1 cellular context compared by ENCODE assay signal in genomic region chr21:38798481-38798882, GRCh38.
TF ChIP-seq lines count a peak whose summit lies in the region.

No MANE protein-coding gene starts in this region.

TF ChIP-seq in HEK293, 187 proteins besides CTCF, POLR2A, EP300 and RAD21 (continued from another document):
- no peak for TF ChIP-seq MYNN (tag by site-specific recombination; IDR thresholded peaks at IDR 0.05; ENCODE audit: borderline replicate concordance)
- TF ChIP-seq YY1 (tag by site-specific recombination; IDR thresholded peaks at IDR 0.05): no peak
- TF ChIP-seq ZNF184 (tag by site-specific recombination; IDR thresholded peaks at IDR 0.05): peak; percentile 80; the same call in 1 of the 2 replicates
- TF ChIP-seq GLI2 (tag by site-specific recombination; IDR thresholded peaks at IDR 0.05; ENCODE audit: borderline replicate concordance, low read depth): no peak
- TF ChIP-seq ZNF24 (tag by site-specific recombination; IDR thresholded peaks at IDR 0.05): no peak
- no peak for TF ChIP-seq FEZF1 (tag by site-specific recombination; IDR thresholded peaks at IDR 0.05)
- no peak for TF ChIP-seq ELK4 (IDR thresholded peaks at IDR 0.05; ENCODE audit: borderline replicate concordance, low read depth, low read length)
- no peak for TF ChIP-seq ZNF776 (tag by site-specific recombination; IDR thresholded peaks at IDR 0.05; ENCODE audit: borderline replicate concordance)
- TF ChIP-seq SCRT1 (tag by site-specific recombination; IDR thresholded peaks at IDR 0.05; ENCODE audit: borderline replicate concordance): no peak
- TF ChIP-seq ZNF791 (tag by site-specific recombination; IDR thresholded peaks at IDR 0.05): no peak
- TF ChIP-seq EGR2 (tag by site-specific recombination; IDR thresholded peaks at IDR 0.05; ENCODE audit: low read depth): no peak
- no peak for TF ChIP-seq MEIS1 (CRISPR knock-in tag; IDR thresholded peaks at IDR 0.05; ENCODE audit: borderline replicate concordance)
- no peak for TF ChIP-seq ZNF157 (tag by site-specific recombination; IDR thresholded peaks at IDR 0.05)
- no peak for TF ChIP-seq HOXA7 (CRISPR knock-in tag; IDR thresholded peaks at IDR 0.05; ENCODE audit: borderline replicate concordance)
- TF ChIP-seq MZF1 (tag by site-specific recombination; IDR thresholded peaks at IDR 0.05; ENCODE audit: borderline replicate concordance): no peak
- TF ChIP-seq ZBTB48 (tag by site-specific recombination; IDR thresholded peaks at IDR 0.05): peak; percentile 70
- peak; percentile 30; the same call in 1 of the 2 replicates for TF ChIP-seq ZNF394 (tag by site-specific recombination; IDR thresholded peaks at IDR 0.05; ENCODE audit: borderline replicate concordance)
- TF ChIP-seq ZNF311 (tag by site-specific recombination; IDR thresholded peaks at IDR 0.05; ENCODE audit: borderline replicate concordance): no peak
- no peak for TF ChIP-seq INSM2 (tag by site-specific recombination; IDR thresholded peaks at IDR 0.05)
- TF ChIP-seq ZNF223 (tag by site-specific recombination; IDR thresholded peaks at IDR 0.05): no peak
- no peak for TF ChIP-seq ZNF19 (tag by site-specific recombination; IDR thresholded peaks at IDR 0.05; ENCODE audit: low read depth)
- TF ChIP-seq HOXC10 (CRISPR knock-in tag; IDR thresholded peaks at IDR 0.05): no peak
- no peak for TF ChIP-seq ZNF114 (tag by site-specific recombination; IDR thresholded peaks at IDR 0.05)
- TF ChIP-seq ZNF513 (tag by site-specific recombination; IDR thresholded peaks at IDR 0.05): no peak
- TF ChIP-seq ZNF837 (tag by site-specific recombination; IDR thresholded peaks at IDR 0.05): no peak
- no peak for TF ChIP-seq ZNF175 (tag by site-specific recombination; IDR thresholded peaks at IDR 0.05)
- TF ChIP-seq ZNF701 (tag by site-specific recombination; IDR thresholded peaks at IDR 0.05): no peak
- TF ChIP-seq ZSCAN5A (tag by site-specific recombination; IDR thresholded peaks at IDR 0.05): no peak
- TF ChIP-seq ZNF692 (tag by site-specific recombination; IDR thresholded peaks at IDR 0.05): no peak
- peak; percentile 24; the same call in 1 of the 2 replicates for TF ChIP-seq ZNF677 (tag by site-specific recombination; IDR thresholded peaks at IDR 0.05)
- no peak for TF ChIP-seq ZNF112 (tag by site-specific recombination; IDR thresholded peaks at IDR 0.05)
- TF ChIP-seq ZNF658 (tag by site-specific recombination; IDR thresholded peaks at IDR 0.05): no peak
- TF ChIP-seq ZNF843 (tag by site-specific recombination; IDR thresholded peaks at IDR 0.05): no peak
- no peak for TF ChIP-seq ZNF140 (tag by site-specific recombination; IDR thresholded peaks at IDR 0.05)
- TF ChIP-seq ZNF600 (tag by site-specific recombination; IDR thresholded peaks at IDR 0.05): peak; percentile 54; the same call in 1 of the 2 replicates
- TF ChIP-seq ZNF521 (tag by site-specific recombination; IDR thresholded peaks at IDR 0.05): no peak
- no peak for TF ChIP-seq ZNF354C (tag by site-specific recombination; IDR thresholded peaks at IDR 0.05; ENCODE audit: borderline replicate concordance, low read depth)
- TF ChIP-seq SP2 (tag by site-specific recombination; IDR thresholded peaks at IDR 0.05): no peak
- no peak for TF ChIP-seq PBX3 (CRISPR knock-in tag; IDR thresholded peaks at IDR 0.05)
- no peak for TF ChIP-seq ZSCAN30 (tag by site-specific recombination; IDR thresholded peaks at IDR 0.05)
- no peak for TF ChIP-seq ZFP41 (tag by site-specific recombination; IDR thresholded peaks at IDR 0.05; ENCODE audit: borderline replicate concordance)
- TF ChIP-seq ZBTB20 (tag by site-specific recombination; IDR thresholded peaks at IDR 0.05): no peak
- TF ChIP-seq SP7 (tag by site-specific recombination; IDR thresholded peaks at IDR 0.05): peak; percentile 86
- no peak for TF ChIP-seq ZNF639 (tag by site-specific recombination; IDR thresholded peaks at IDR 0.05)
- TF ChIP-seq ZFP3 (tag by site-specific recombination; IDR thresholded peaks at IDR 0.05; ENCODE audit: low read depth): no peak
- no peak for TF ChIP-seq ZBTB44 (tag by site-specific recombination; IDR thresholded peaks at IDR 0.05)
- TF ChIP-seq ZNF366 (tag by site-specific recombination; conservative IDR thresholded peaks at IDR 0.05): 0 out of 2 replicates have a peak, but pooled peaks have one; percentile 30
- TF ChIP-seq ZSCAN16 (tag by site-specific recombination; IDR thresholded peaks at IDR 0.05): no peak
- TF ChIP-seq ZNF18 (tag by site-specific recombination; IDR thresholded peaks at IDR 0.05): peak; percentile 34; the same call in 1 of the 2 replicates
- no peak for TF ChIP-seq ZNF239 (tag by site-specific recombination; IDR thresholded peaks at IDR 0.05)
- TF ChIP-seq KLF1 (tag by site-specific recombination; IDR thresholded peaks at IDR 0.05): peak; percentile 43
- TF ChIP-seq ZBTB7A (tag by site-specific recombination; IDR thresholded peaks at IDR 0.05; ENCODE audit: low read depth): no peak
- TF ChIP-seq ZBTB17 (tag by site-specific recombination; IDR thresholded peaks at IDR 0.05): no peak
- no peak for TF ChIP-seq ZNF621 (tag by site-specific recombination; IDR thresholded peaks at IDR 0.05)
